ENCODE assay signal across 17 cellular contexts in the genomic region with DNA sequence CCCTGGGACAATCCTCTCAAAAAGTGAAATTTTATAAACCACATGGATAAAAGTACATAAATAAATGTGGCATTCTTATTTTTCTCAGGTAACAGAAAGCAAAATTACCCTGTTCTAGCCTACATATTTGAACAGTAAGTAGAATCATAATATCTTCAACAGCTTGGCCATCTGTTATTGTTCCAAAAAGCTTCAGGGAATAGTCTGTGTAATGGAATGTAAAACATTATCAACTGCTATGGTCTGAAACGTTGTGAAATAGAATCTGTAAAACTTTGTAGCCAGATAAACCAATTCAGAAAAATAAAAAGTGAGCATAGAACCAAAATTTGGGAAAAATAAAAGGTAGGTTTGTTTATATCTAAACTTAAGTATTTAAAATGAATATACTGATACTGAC.
A peak's percentile ranks its signal among the peaks of the same experiment; 100 is the strongest.
DNase-seq lines count a peak whose midpoint lies in the region; ATAC-seq lines count a peak whose summit lies in the region.
"Had no signal": no experiment of that assay in that cellular context is flagged by ENCODE, and none has a peak within 500 bp of the region (broad histone marks: within the 10 kb centered on the region; RNA-seq: fewer than 3 reads in every experiment).

No MANE protein-coding gene starts in this region.

- peaks cover 11% of the 10 kb centered on the region for H3K36me3 Mint-ChIP-seq in effector memory CD8-positive, alpha-beta T cell (ENCODE audit: insufficient read depth)
- H3K36me3 Mint-ChIP-seq in naive thymus-derived CD8-positive, alpha-beta T cell, result peaks cover 20 to 63% (median 38%) of the 10 kb centered on the region in 3 donors

- H3K27me3 Mint-ChIP-seq in effector memory CD8-positive, alpha-beta T cell, result no peaks in the 10 kb centered on the region
- H3K27me3 Mint-ChIP-seq in naive thymus-derived CD8-positive, alpha-beta T cell, result no peaks in the 10 kb centered on the region
- H3K27me3 Mint-ChIP-seq: CD4-positive, alpha-beta memory T cell had no signal

- H3K4me1 Mint-ChIP-seq in effector memory CD8-positive, alpha-beta T cell (ENCODE audit: low read depth in 2 of 2), result peaks cover 34 to 58% of the 10 kb centered on the region in 2 donors
- peaks cover 47 to 91% (median 84%) of the 10 kb centered on the region in 4 donors for H3K4me1 Mint-ChIP-seq in naive thymus-derived CD8-positive, alpha-beta T cell

- no peak for ATAC-seq in effector memory CD8-positive, alpha-beta T cell (replicated peaks)
- ATAC-seq in naive thymus-derived CD8-positive, alpha-beta T cell, result no peak
- no peak for ATAC-seq in HG02970 (IDR thresholded peaks at IDR 0.05; ENCODE audit: low FRiP score, unreplicated experiment)

- no peaks in the 10 kb centered on the region for H3K9me3 Mint-ChIP-seq in effector memory CD8-positive, alpha-beta T cell
- H3K9me3 Mint-ChIP-seq in naive thymus-derived CD8-positive, alpha-beta T cell, result peaks cover 0 to 2% (median 0%) of the 10 kb centered on the region in 9 donors

- no peak overlapping the region for H3K4me3 Mint-ChIP-seq in effector memory CD8-positive, alpha-beta T cell
- H3K4me3 Mint-ChIP-seq in naive thymus-derived CD8-positive, alpha-beta T cell, result no peak overlapping the region

- POLR2A ChIA-PET in naive thymus-derived CD8-positive, alpha-beta T cell (lab: Charles Lee), result no interaction called here

- H3K27ac Mint-ChIP-seq in effector memory CD8-positive, alpha-beta T cell, result peak overlapping the region in 1 of 2 donors; percentile 48
- H3K27ac Mint-ChIP-seq in naive thymus-derived CD8-positive, alpha-beta T cell, result peak overlapping the region in 4 of 10 donors; percentile 17 to 71 (median 44)

- DNase-seq in EH (ENCODE audit: low read depth), result peak; percentile 32
- peak; percentile 10 for DNase-seq in amniotic epithelial cell (ENCODE audit: low read depth)
- peak; percentile 70 for DNase-seq in fibroblast of peridontal ligament (ENCODE audit: extremely low read depth)
- no peak for DNase-seq in effector memory CD8-positive, alpha-beta T cell
- DNase-seq in activated T-cell treated with anti-CD3 and anti-CD28 coated beads for 4 hours, result no peak
- no peak for DNase-seq in naive thymus-derived CD8-positive, alpha-beta T cell
- DNase-seq: ACHN; BE2C; Calu3; CD4-positive, alpha-beta memory T cell; MM.1S; NCI-H1092; NCI-H1436 treated with DMSO at 0.1 percent for 48 hours; NCI-H2029; NCI-H526; SJCRH30 had no signal

Comparison
In these comparisons a context has a peak if more than half of its experiments do, and no peak if none do; other contexts are left out.
1. DNase-seq: peak in EH (single experiment), amniotic epithelial cell (single experiment) and fibroblast of peridontal ligament (single experiment); none in effector memory CD8-positive, alpha-beta T cell (0 of 3), activated T-cell treated with anti-CD3 and anti-CD28 coated beads for 4 hours (single experiment) and naive thymus-derived CD8-positive, alpha-beta T cell (0 of 10).